In the genomic region with DNA sequence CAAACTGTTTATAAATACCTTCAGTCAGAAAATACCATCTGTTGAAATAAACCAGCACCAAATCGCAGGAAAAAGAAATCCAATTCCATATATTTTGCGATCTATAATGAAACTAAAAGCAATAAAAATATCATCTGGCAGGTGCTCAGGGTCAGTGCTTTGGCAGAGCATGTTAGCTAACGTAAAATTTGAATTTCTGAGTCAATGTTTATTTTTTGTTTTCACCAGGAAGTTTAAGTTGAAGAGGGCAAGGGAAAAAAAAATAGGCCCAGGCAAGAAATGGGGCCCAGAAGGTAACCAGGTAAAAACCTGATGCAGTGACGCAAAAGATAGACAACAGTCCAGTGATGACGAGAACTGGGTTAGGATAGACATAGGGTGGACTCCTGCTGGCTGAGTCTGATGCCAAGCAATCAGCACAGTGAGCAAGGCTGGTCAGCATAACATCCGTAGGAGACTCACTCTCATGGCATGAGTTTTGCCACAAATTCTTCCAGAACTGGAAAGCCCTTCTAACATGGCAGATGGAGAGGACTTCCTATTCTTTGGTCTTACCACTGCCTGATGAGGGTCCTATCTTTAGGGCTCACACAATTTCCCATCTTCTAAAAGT, we compare ENCODE assay signal across 13 cellular contexts. TPM values are rescaled to one million over a fixed set of nuclear protein-coding genes. Genes with fewer than 3 reads are reported as not detected.
A peak's percentile ranks its signal among the peaks of the same experiment; 100 is the strongest.
DNase-seq lines count a peak whose midpoint lies in the region; ATAC-seq, FAIRE-seq and TF ChIP-seq lines count a peak whose summit lies in the region.
"Had no signal": no experiment of that assay in that cellular context is flagged by ENCODE, and none has a peak within 500 bp of the region (broad histone marks: within the 10 kb centered on the region; RNA-seq: fewer than 3 reads in every experiment).

No MANE protein-coding gene starts in this region.

- H3K27me3 Mint-ChIP-seq in naive thymus-derived CD4-positive, alpha-beta T cell, result peaks cover 0 to 3% (median 0%) of the 10 kb centered on the region in 5 donors

- H3K27ac ChIP-seq in RWPE2 (ENCODE audit: poor library complexity, severe bottlenecking) (no peak overlapping the region), endothelial cell of umbilical vein (ENCODE audit: insufficient read depth, low read depth, low read length) (no peak overlapping the region)
- H3K27ac ChIP-seq in naive thymus-derived CD4-positive, alpha-beta T cell (ENCODE audit: low read depth, low read length), result no peak overlapping the region

- no peaks in the 10 kb centered on the region for H3K36me3 ChIP-seq in RWPE2 (ENCODE audit: low read depth)
- H3K36me3 ChIP-seq in endothelial cell of umbilical vein (ENCODE audit: control insufficient read depth in 2 of 2, extremely low read depth in 1 of 2, insufficient read depth in 2 of 2, low read length in 2 of 2), result no peaks in the 10 kb centered on the region
- H3K36me3 ChIP-seq in naive thymus-derived CD4-positive, alpha-beta T cell (ENCODE audit: control insufficient read depth in 2 of 3, insufficient read depth in 3 of 3, low read length in 3 of 3), result no peaks in the 10 kb centered on the region

- intact Hi-C loops in endothelial cell of umbilical vein (cut with micrococcal nuclease), result no loop called here
- intact Hi-C loops in naive thymus-derived CD4-positive, alpha-beta T cell (cut with micrococcal nuclease), result no loop called here

- peak; percentile 46 for DNase-seq in Daoy (ENCODE audit: low read depth)
- DNase-seq in RWPE2 (ENCODE audit: low spot score), result no peak
- DNase-seq in endothelial cell of umbilical vein (ENCODE audit: low read depth, low spot score), result peak; percentile 15
- peak; percentile 31 for DNase-seq in non-pigmented ciliary epithelial cell (ENCODE audit: low read depth)
- DNase-seq in naive thymus-derived CD4-positive, alpha-beta T cell, result no peak
- no peak for DNase-seq in ecto neural progenitor cell (ENCODE audit: low spot score)
- DNase-seq in H4 (ENCODE audit: low spot score), result no peak
- DNase-seq: activated naive CD4-positive, alpha-beta T cell treated with Interleukin-2 at 50 U/mL for 16 hours; H7; NCI-H187 treated with DMSO at 0.1 percent for 48 hours; nephron progenitor cell had no signal

- H3K4me3 ChIP-seq in RWPE2 (ENCODE audit: severe bottlenecking) (no peak overlapping the region), endothelial cell of umbilical vein (replicated peaks in 1 of 3; ENCODE audit: insufficient read depth in 1 of 3, low read depth in 1 of 3, low read length in 3 of 3) (no peak overlapping the region)
- no peak overlapping the region for H3K4me3 ChIP-seq in naive thymus-derived CD4-positive, alpha-beta T cell (ENCODE audit: low read length)

- no peaks in the 10 kb centered on the region for H3K27me3 ChIP-seq in RWPE2 (ENCODE audit: insufficient read depth, poor library complexity, severe bottlenecking)
- no peaks in the 10 kb centered on the region for H3K27me3 ChIP-seq in endothelial cell of umbilical vein (ENCODE audit: control insufficient read depth in 2 of 2, insufficient read depth in 2 of 2, low read length in 2 of 2)
- no peaks in the 10 kb centered on the region for H3K27me3 ChIP-seq in naive thymus-derived CD4-positive, alpha-beta T cell (ENCODE audit: control insufficient read depth in 2 of 2, insufficient read depth in 2 of 2, low read length in 2 of 2)

- no peak overlapping the region for H3K4me2 ChIP-seq in endothelial cell of umbilical vein (ENCODE audit: insufficient read depth, low read length)

- peaks cover 0 to 4% (median 0%) of the 10 kb centered on the region in 5 donors for H3K36me3 Mint-ChIP-seq in naive thymus-derived CD4-positive, alpha-beta T cell

- TF ChIP-seq CTCF in RWPE2 (IDR thresholded peaks at IDR 0.05; ENCODE audit: poor library complexity, severe bottlenecking) (no peak), endothelial cell of umbilical vein (IDR thresholded peaks at IDR 0.05; ENCODE audit: extremely low read depth in 1 of 2, insufficient read depth in 1 of 2, low read depth in 1 of 2, low read length in 2 of 2) (no peak)

- no peak for FAIRE-seq in endothelial cell of umbilical vein (lab: Jason Lieb, UNC)

- no peak overlapping the region for H3K9ac ChIP-seq in endothelial cell of umbilical vein (replicated peaks; ENCODE audit: extremely low read depth, insufficient read depth, low read length)

- CTCF ChIA-PET in endothelial cell of umbilical vein (lab: Charles Lee), result interaction anchor here (1.0 to 2.0 kb wide), 5 partner anchors 10 to 64 kb away, joined by 3 to 7 read pairs (median 3); no protein-coding TSS in a partner anchor
- CTCF ChIA-PET in naive thymus-derived CD4-positive, alpha-beta T cell (lab: Charles Lee), result no interaction called here

- no peak for TF ChIP-seq POLR2A in endothelial cell of umbilical vein (IDR thresholded peaks at IDR 0.05; ENCODE audit: low read depth, low read length)

- no peaks in the 10 kb centered on the region for H3K9me1 ChIP-seq in endothelial cell of umbilical vein (replicated peaks; ENCODE audit: control insufficient read depth, extremely low read depth, insufficient read depth, low read length)

- BruUV-seq in endothelial cell of umbilical vein (replicated peaks; lab: Mats Ljungman, UMichigan), result no TSS peak

- H3K9me3 Mint-ChIP-seq in naive thymus-derived CD4-positive, alpha-beta T cell, result no peaks in the 10 kb centered on the region
- H3K9me3 Mint-ChIP-seq: CD14-positive monocyte, nephron progenitor cell had no signal

- POLR2A ChIA-PET in endothelial cell of umbilical vein (lab: Charles Lee), result no interaction called here
- POLR2A ChIA-PET in naive thymus-derived CD4-positive, alpha-beta T cell (lab: Charles Lee), result no interaction called here

- H3K4me3 Mint-ChIP-seq in naive thymus-derived CD4-positive, alpha-beta T cell, result no peak overlapping the region
- H3K4me3 Mint-ChIP-seq: CD14-positive monocyte, nephron progenitor cell had no signal

- H3K4me1 ChIP-seq in RWPE2 (ENCODE audit: insufficient read depth, poor library complexity, severe bottlenecking), result peaks cover 4% of the 10 kb centered on the region
- H3K4me1 ChIP-seq in endothelial cell of umbilical vein (ENCODE audit: control insufficient read depth, extremely low read depth, insufficient read depth, low read length), result peaks cover 10% of the 10 kb centered on the region
- no peaks in the 10 kb centered on the region for H3K4me1 ChIP-seq in naive thymus-derived CD4-positive, alpha-beta T cell (ENCODE audit: control insufficient read depth in 2 of 2, insufficient read depth in 2 of 2, low read length in 2 of 2)

- H3K27ac Mint-ChIP-seq in naive thymus-derived CD4-positive, alpha-beta T cell, result no peak overlapping the region
- H3K27ac Mint-ChIP-seq: CD14-positive monocyte had no signal

- dilution Hi-C loops in endothelial cell of umbilical vein (cut with MboI; ENCODE audit: extremely low pct_ligation_motif_present, low sequenced_read_pairs), result no loop called here

- no peaks in the 10 kb centered on the region for H3K9me3 ChIP-seq in RWPE2 (ENCODE audit: severe bottlenecking)
- H3K9me3 ChIP-seq in endothelial cell of umbilical vein (replicated peaks; ENCODE audit: control insufficient read depth, insufficient read depth, low read length), result no peaks in the 10 kb centered on the region
- no peaks in the 10 kb centered on the region for H3K9me3 ChIP-seq in naive thymus-derived CD4-positive, alpha-beta T cell (ENCODE audit: control insufficient read depth in 2 of 3, low read length in 3 of 3)

- ATAC-seq in RWPE2 (ENCODE audit: low read depth) (peak; percentile 60), HG02973 (IDR thresholded peaks at IDR 0.05; ENCODE audit: unreplicated experiment) (no peak)
- ATAC-seq in naive thymus-derived CD4-positive, alpha-beta T cell, result no peak

- no peaks in the 10 kb centered on the region for H4K20me1 ChIP-seq in endothelial cell of umbilical vein (replicated peaks; ENCODE audit: control insufficient read depth, extremely low read depth, insufficient read depth, low read length)

- no peak overlapping the region for H2AFZ ChIP-seq in endothelial cell of umbilical vein (ENCODE audit: low read depth, low read length)

- H3K4me1 Mint-ChIP-seq in naive thymus-derived CD4-positive, alpha-beta T cell, result peaks cover 0 to 4% (median 0%) of the 10 kb centered on the region in 7 donors

- no peaks in the 10 kb centered on the region for H3K79me2 ChIP-seq in endothelial cell of umbilical vein (ENCODE audit: control insufficient read depth, insufficient read depth, low read length)

TF ChIP-seq in endothelial cell of umbilical vein, 7 proteins besides CTCF, POLR2A, EP300 and RAD21:
- TF ChIP-seq JUN (IDR thresholded peaks at IDR 0.05; ENCODE audit: borderline replicate concordance, insufficient read depth, insufficient read length, low read depth), result no peak
- TF ChIP-seq FOS (IDR thresholded peaks at IDR 0.05; ENCODE audit: borderline replicate concordance, insufficient read depth, low read length), result no peak
- TF ChIP-seq EZH2 (IDR thresholded peaks at IDR 0.05; ENCODE audit: borderline replicate concordance, low read depth, low read length, severe bottlenecking), result no peak
- TF ChIP-seq GATA2 (IDR thresholded peaks at IDR 0.05; ENCODE audit: insufficient read depth, insufficient read length, low read depth, low read length), result no peak

RNA-seq across cellular contexts. Expression of a gene that starts 42.2 kb away (rescaled TPM):
- 3.6 and 5.4 TPM in 2 replicates for total RNA-seq in Daoy (2014; rRNA removed; shearing (Covaris generic))
- total RNA-seq in endothelial cell of umbilical vein, result 15.1 and 17.8 TPM in 2 replicates
- 6.5 and 7.4 TPM in 2 replicates for polyA plus RNA-seq in endothelial cell of umbilical vein
- polyA plus RNA-seq in endothelial cell of umbilical vein (2011; cell fraction: cytosol; rRNA removed), result 9.1 and 10.4 TPM in 2 replicates
- polyA plus RNA-seq in endothelial cell of umbilical vein (2011; cell fraction: nucleus; rRNA removed), result 19.0 and 20.1 TPM in 2 replicates
- polyA plus RNA-seq in endothelial cell of umbilical vein (2012), result 9.4 and 9.7 TPM in 2 replicates
- 27.4 and 30.2 TPM in 2 replicates for polyA minus RNA-seq in endothelial cell of umbilical vein
- polyA minus RNA-seq in endothelial cell of umbilical vein (2011; cell fraction: cytosol; rRNA and poly(A)+ RNA removed), result 8.8 TPM
- 19.5 and 19.7 TPM in 2 replicates for polyA minus RNA-seq in endothelial cell of umbilical vein (2011; cell fraction: nucleus; rRNA and poly(A)+ RNA removed)
- 10 to 100 TPM in 2 of 5 experiments, 1 to 10 TPM in 3; 7.9 to 12.8 (median 9.8) TPM for total RNA-seq in naive thymus-derived CD4-positive, alpha-beta T cell
- 1 to 10 TPM; 6.6 to 6.9 TPM for polyA plus RNA-seq in naive thymus-derived CD4-positive, alpha-beta T cell
- total RNA-seq in H4 (2014; rRNA removed; shearing (Covaris generic)), result 5.6 and 7.6 TPM in 2 replicates

Comparison
In these comparisons a context has a peak if more than half of its experiments do, and no peak if none do; other contexts are left out.
1. DNase-seq: peak in Daoy (single experiment), endothelial cell of umbilical vein (single experiment) and non-pigmented ciliary epithelial cell (single experiment); none in RWPE2 (single experiment), naive thymus-derived CD4-positive, alpha-beta T cell (0 of 9), ecto neural progenitor cell (single experiment) and H4 (single experiment).